Comparison of ENCODE assay signal across 2 cellular contexts in the genomic region with DNA sequence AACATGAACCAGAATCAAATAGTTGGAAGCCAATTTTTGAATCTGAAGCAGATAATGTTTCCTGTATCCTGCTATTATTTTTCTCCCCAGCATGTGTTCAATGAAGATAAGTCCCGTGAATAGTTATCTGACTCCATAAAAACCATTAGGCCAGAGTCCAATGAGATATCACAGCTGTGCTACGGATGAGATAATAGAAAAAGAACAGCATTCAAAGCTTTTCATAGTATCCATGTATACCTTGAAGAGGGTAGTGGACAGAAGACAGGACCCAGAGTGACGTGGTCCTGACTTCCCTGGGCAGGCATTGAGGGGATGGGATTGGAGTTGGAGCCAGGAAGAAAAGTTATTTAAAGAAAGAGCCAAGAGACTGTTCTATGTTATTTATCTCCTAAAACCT.
A peak's percentile ranks its signal among the peaks of the same experiment; 100 is the strongest.
TF ChIP-seq lines count a peak whose summit lies in the region.

No MANE protein-coding gene starts in this region.

TF ChIP-seq in liver, 16 proteins besides CTCF, POLR2A, EP300 and RAD21:
- TF ChIP-seq HNF4G (IDR thresholded peaks at IDR 0.05) (no peak), NR2F2 (IDR thresholded peaks at IDR 0.05) (peak; percentile 85), SP1 (IDR thresholded peaks at IDR 0.05) (peak; percentile 14)

TF ChIP-seq in HepG2, 621 proteins besides CTCF, POLR2A, EP300 and RAD21:
- TF ChIP-seq PHF8 (CRISPR knock-in tag; IDR thresholded peaks at IDR 0.05) = no peak
- TF ChIP-seq ZNF703 (CRISPR knock-in tag; IDR thresholded peaks at IDR 0.05; ENCODE audit: borderline replicate concordance) = no peak
- no peak for TF ChIP-seq SRSF9 (IDR thresholded peaks at IDR 0.05; ENCODE audit: borderline replicate concordance, insufficient read depth, low read depth, low read length, poor library complexity, severe bottlenecking)
- TF ChIP-seq, protein P1, sequence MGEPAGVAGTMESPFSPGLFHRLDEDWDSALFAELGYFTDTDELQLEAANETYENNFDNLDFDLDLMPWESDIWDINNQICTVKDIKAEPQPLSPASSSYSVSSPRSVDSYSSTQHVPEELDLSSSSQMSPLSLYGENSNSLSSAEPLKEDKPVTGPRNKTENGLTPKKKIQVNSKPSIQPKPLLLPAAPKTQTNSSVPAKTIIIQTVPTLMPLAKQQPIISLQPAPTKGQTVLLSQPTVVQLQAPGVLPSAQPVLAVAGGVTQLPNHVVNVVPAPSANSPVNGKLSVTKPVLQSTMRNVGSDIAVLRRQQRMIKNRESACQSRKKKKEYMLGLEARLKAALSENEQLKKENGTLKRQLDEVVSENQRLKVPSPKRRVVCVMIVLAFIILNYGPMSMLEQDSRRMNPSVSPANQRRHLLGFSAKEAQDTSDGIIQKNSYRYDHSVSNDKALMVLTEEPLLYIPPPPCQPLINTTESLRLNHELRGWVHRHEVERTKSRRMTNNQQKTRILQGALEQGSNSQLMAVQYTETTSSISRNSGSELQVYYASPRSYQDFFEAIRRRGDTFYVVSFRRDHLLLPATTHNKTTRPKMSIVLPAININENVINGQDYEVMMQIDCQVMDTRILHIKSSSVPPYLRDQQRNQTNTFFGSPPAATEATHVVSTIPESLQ (CRISPR knock-in tag; conservative IDR thresholded peaks at IDR 0.05) = no peak
- no peak for TF ChIP-seq DNMT1 (CRISPR knock-in tag; IDR thresholded peaks at IDR 0.05)
- TF ChIP-seq, protein P2, sequence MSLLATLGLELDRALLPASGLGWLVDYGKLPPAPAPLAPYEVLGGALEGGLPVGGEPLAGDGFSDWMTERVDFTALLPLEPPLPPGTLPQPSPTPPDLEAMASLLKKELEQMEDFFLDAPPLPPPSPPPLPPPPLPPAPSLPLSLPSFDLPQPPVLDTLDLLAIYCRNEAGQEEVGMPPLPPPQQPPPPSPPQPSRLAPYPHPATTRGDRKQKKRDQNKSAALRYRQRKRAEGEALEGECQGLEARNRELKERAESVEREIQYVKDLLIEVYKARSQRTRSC (CRISPR knock-in tag; IDR thresholded peaks at IDR 0.05; ENCODE audit: low read depth) = no peak
- no peak for TF ChIP-seq ZSCAN9 (CRISPR knock-in tag; IDR thresholded peaks at IDR 0.05; ENCODE audit: borderline replicate concordance)
- TF ChIP-seq ZNF20 (CRISPR knock-in tag; IDR thresholded peaks at IDR 0.05) = no peak
- no peak for TF ChIP-seq ZNF484 (CRISPR knock-in tag; IDR thresholded peaks at IDR 0.05; ENCODE audit: borderline replicate concordance, low read depth)
- no peak for TF ChIP-seq MTF1 (CRISPR knock-in tag; IDR thresholded peaks at IDR 0.05)
- TF ChIP-seq KLF6 (CRISPR knock-in tag; IDR thresholded peaks at IDR 0.05) = no peak
- no peak for TF ChIP-seq ZNF7 (CRISPR knock-in tag; IDR thresholded peaks at IDR 0.05)
TF ChIP-seq in HepG2: peak in this region for 0.
